Comparison of ENCODE assay signal across 12 cellular contexts in the genomic region with DNA sequence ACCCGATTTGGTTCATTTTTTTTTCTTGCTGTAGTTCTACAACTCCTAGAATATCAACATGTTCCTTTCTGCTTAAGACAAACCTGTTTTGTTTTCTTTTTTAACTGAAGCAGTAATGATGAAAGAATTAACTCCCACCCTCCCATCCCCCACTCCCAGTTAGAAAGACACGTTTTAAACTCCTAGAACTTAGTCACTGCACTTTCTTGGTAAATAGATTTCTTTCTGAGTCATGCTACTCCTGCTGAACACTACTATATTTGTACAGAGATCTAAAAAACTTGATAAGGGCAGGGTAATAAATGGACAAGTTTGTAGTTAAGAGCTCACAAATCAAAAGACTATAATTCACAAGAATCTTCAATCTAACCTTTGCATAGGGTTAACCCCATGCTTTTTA.
A peak's percentile ranks its signal among the peaks of the same experiment; 100 is the strongest.
DNase-seq lines count a peak whose midpoint lies in the region; ATAC-seq and TF ChIP-seq lines count a peak whose summit lies in the region.
"Had no signal": no experiment of that assay in that cellular context is flagged by ENCODE, and none has a peak within 500 bp of the region (broad histone marks: within the 10 kb centered on the region; RNA-seq: fewer than 3 reads in every experiment).

No MANE protein-coding gene starts in this region.

- H3K9me3 ChIP-seq in mesenchymal stem cell (ENCODE audit: control insufficient read depth, low read length) (no peaks in the 10 kb centered on the region), SJCRH30 (replicated peaks) (no peaks in the 10 kb centered on the region)
- H3K9me3 ChIP-seq: HAP-1 had no signal

- H3K36me3 ChIP-seq in mesenchymal stem cell (ENCODE audit: control insufficient read depth in 1 of 2, insufficient read depth in 2 of 2, low read depth in 1 of 2, low read length in 2 of 2) = no peaks in the 10 kb centered on the region
- H3K36me3 ChIP-seq in SJCRH30 = no peaks in the 10 kb centered on the region
- H3K36me3 ChIP-seq: HAP-1 had no signal

- no peak overlapping the region for H3K9ac ChIP-seq in mesenchymal stem cell (ENCODE audit: low read length)

- no peak overlapping the region for H3K14ac ChIP-seq in mesenchymal stem cell (ENCODE audit: low read length in 2 of 2)

- no peak overlapping the region for H3K4ac ChIP-seq in mesenchymal stem cell (ENCODE audit: low read depth in 1 of 2, low read length in 2 of 2)

- no peak overlapping the region for H3K18ac ChIP-seq in mesenchymal stem cell (ENCODE audit: low read depth in 1 of 2, low read length in 2 of 2)

- no peak overlapping the region for H3K23ac ChIP-seq in mesenchymal stem cell (ENCODE audit: low read length in 2 of 2)

- H3K4me3 ChIP-seq in mesenchymal stem cell (ENCODE audit: insufficient read depth in 1 of 2, low read depth in 1 of 2, low read length in 2 of 2) (no peak overlapping the region), SJCRH30 (no peak overlapping the region)
- H3K4me3 ChIP-seq: HAP-1 had no signal

- no peaks in the 10 kb centered on the region for H3K79me1 ChIP-seq in mesenchymal stem cell (replicated peaks; ENCODE audit: low read length, poor library complexity, severe bottlenecking)

- H3K27ac ChIP-seq in mesenchymal stem cell (ENCODE audit: low read length, poor library complexity, severe bottlenecking) (no peak overlapping the region), SJCRH30 (no peak overlapping the region)

- DNase-seq in AG08395 (ENCODE audit: low spot score) (peak; percentile 21), HS-5 (ENCODE audit: low read depth) (peak; percentile 38), astrocyte of the hippocampus (ENCODE audit: low read depth, low spot score) (peak; percentile 53), mesenchymal stem cell (peak; percentile 47), SJCRH30 (no peak), HEK293T (ENCODE audit: extremely low spot score) (no peak)
- DNase-seq: stimulated activated naive CD4-positive, alpha-beta T cell treated with Interleukin-2 at 50 U/mL for 16 hours; T-helper 17 cell had no signal

- POLR2A ChIA-PET in HEK293T (lab: Yijun Ruan, JAX) = no interaction called here

- H2AFZ ChIP-seq in mesenchymal stem cell (ENCODE audit: low read depth, low read length) = no peak overlapping the region

- H2BK120ac ChIP-seq in mesenchymal stem cell (ENCODE audit: low read depth, low read length) = no peak overlapping the region

- no peak overlapping the region for H4K91ac ChIP-seq in mesenchymal stem cell (ENCODE audit: low read length)

- no peak overlapping the region for H3K4me2 ChIP-seq in mesenchymal stem cell (ENCODE audit: low read length, poor library complexity, severe bottlenecking)

- no peak overlapping the region for H2BK5ac ChIP-seq in mesenchymal stem cell (ENCODE audit: low read depth, low read length, poor library complexity, severe bottlenecking)

- no peak overlapping the region for H2BK15ac ChIP-seq in mesenchymal stem cell (ENCODE audit: low read depth, poor library complexity, severe bottlenecking)

- H2BK12ac ChIP-seq in mesenchymal stem cell (ENCODE audit: low read length in 2 of 2) = no peak overlapping the region

- H3K4me1 ChIP-seq in mesenchymal stem cell (ENCODE audit: control insufficient read depth, insufficient read depth, low read depth, low read length) (no peaks in the 10 kb centered on the region), SJCRH30 (no peaks in the 10 kb centered on the region)
- H3K4me1 ChIP-seq: HAP-1 had no signal

- WGBS in mesenchymal stem cell = 0% methylated on average over 1 of the region's 2 CpGs

- CTCF ChIA-PET in HEK293T (lab: Yijun Ruan, JAX) = interaction anchor here (0.6 kb wide), 1 partner anchor 1151 kb away, joined by 4 read pairs; no protein-coding TSS in a partner anchor

- H4K8ac ChIP-seq in mesenchymal stem cell (ENCODE audit: low read length) = no peak overlapping the region

- H3K27me3 ChIP-seq in mesenchymal stem cell (ENCODE audit: control insufficient read depth in 1 of 2, insufficient read depth in 1 of 2, low read length in 2 of 2) (peaks cover 0 to 10% of the 10 kb centered on the region in 2 experiments), SJCRH30 (no peaks in the 10 kb centered on the region)

- ATAC-seq in HG02852 (IDR thresholded peaks at IDR 0.05; ENCODE audit: unreplicated experiment) = no peak
- no peak for ATAC-seq in GM19023 (IDR thresholded peaks at IDR 0.05; ENCODE audit: unreplicated experiment)
- ATAC-seq: natural killer cell treated with Interleukin-12 subunit alpha and Interleukin-12 subunit beta and Interleukin-15 and Interleukin-18, amount 100 ng/mL, for 72 hours; T-helper 17 cell had no signal

- H2AK5ac ChIP-seq in mesenchymal stem cell (ENCODE audit: low read length, severe bottlenecking) = no peak overlapping the region

TF ChIP-seq in HEK293T, 16 proteins besides CTCF, POLR2A, EP300 and RAD21:
- TF ChIP-seq FOXM1 (IDR thresholded peaks at IDR 0.05; ENCODE audit: borderline replicate concordance) = no peak
- TF ChIP-seq, protein P1, sequence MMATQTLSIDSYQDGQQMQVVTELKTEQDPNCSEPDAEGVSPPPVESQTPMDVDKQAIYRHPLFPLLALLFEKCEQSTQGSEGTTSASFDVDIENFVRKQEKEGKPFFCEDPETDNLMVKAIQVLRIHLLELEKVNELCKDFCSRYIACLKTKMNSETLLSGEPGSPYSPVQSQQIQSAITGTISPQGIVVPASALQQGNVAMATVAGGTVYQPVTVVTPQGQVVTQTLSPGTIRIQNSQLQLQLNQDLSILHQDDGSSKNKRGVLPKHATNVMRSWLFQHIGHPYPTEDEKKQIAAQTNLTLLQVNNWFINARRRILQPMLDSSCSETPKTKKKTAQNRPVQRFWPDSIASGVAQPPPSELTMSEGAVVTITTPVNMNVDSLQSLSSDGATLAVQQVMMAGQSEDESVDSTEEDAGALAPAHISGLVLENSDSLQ (IDR thresholded peaks at IDR 0.05) = no peak

Comparison
In these comparisons a context has a peak if more than half of its experiments do, and no peak if none do; other contexts are left out.
1. DNase-seq: peak in AG08395 (single experiment), HS-5 (single experiment), astrocyte of the hippocampus (single experiment) and mesenchymal stem cell (single experiment); none in SJCRH30 (0 of 2) and HEK293T (single experiment).